Comparison of ENCODE assay signal across 13 cellular contexts in the genomic region with DNA sequence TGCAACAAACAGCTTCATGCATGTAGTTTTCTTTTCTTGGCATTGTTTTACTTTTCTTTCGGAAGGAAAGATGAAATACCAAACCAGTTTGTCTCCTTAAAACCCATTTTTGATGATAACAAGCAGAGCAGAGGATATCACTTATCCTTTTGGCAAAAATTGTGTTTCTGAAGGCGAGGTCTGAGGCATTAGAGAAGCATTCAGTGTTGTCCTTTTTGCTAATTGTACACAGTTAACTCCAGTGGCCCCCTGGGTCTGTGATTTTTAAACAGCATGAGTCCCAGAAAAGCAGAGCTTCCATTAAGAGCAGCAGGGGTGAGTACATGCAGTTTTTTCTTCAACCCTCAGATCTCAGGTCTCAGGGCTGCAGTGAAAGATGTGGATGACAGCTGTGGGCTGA. TPM values are rescaled to one million over a fixed set of nuclear protein-coding genes. Genes with fewer than 3 reads are reported as not detected.
A peak's percentile ranks its signal among the peaks of the same experiment; 100 is the strongest.
DNase-seq lines count a peak whose midpoint lies in the region; ATAC-seq and TF ChIP-seq lines count a peak whose summit lies in the region.
"Had no signal": no experiment of that assay in that cellular context is flagged by ENCODE, and none has a peak within 500 bp of the region (broad histone marks: within the 10 kb centered on the region; RNA-seq: fewer than 3 reads in every experiment).

No MANE protein-coding gene starts in this region.

- H3K4me1 ChIP-seq in adipocyte (ENCODE audit: control insufficient read depth, insufficient read depth, low read length) (peaks cover 76% of the 10 kb centered on the region), neural progenitor cell (peaks cover 14% of the 10 kb centered on the region), upper lobe of right lung (peaks cover 9% of the 10 kb centered on the region)

- H3K9me3 Mint-ChIP-seq in neural progenitor cell, result no peaks in the 10 kb centered on the region
- H3K9me3 Mint-ChIP-seq: immature natural killer cell had no signal

- no peak overlapping the region for H3K27ac ChIP-seq in neural progenitor cell
- no peak overlapping the region for H3K27ac ChIP-seq in upper lobe of right lung
- H3K27ac ChIP-seq: 22Rv1, body of pancreas had no signal

- no peaks in the 10 kb centered on the region for H3F3A ChIP-seq in neural progenitor cell (ENCODE audit: low read depth)

- no peak overlapping the region for H3K4me3 Mint-ChIP-seq in neural progenitor cell

- peak; percentile 20 to 62 for DNase-seq in NCI-H2081 (lab: John Stamatoyannopoulos, UW)
- DNase-seq in NCI-H2081 treated with DMSO at 0.1 percent for 48 hours (lab: John Stamatoyannopoulos, UW), result no peak
- DNase-seq in NCI-H1417 treated with DMSO at 0.1 percent for 48 hours (lab: John Stamatoyannopoulos, UW), result peak; percentile 53
- DNase-seq in adipocyte (ENCODE audit: low read depth), result peak; percentile 57
- peak; percentile 41 for DNase-seq in neural progenitor cell (ENCODE audit: low spot score)
- DNase-seq in medulla oblongata (ENCODE audit: extremely low spot score), result no peak
- no peak for DNase-seq in putamen (ENCODE audit: low spot score)
- no peak for DNase-seq in upper lobe of right lung
- DNase-seq: immature natural killer cell; stimulated activated CD4-positive, alpha-beta T cell treated with anti-CD3 and anti-CD28 coated beads, Interleukin-12 subunit alpha, Interleukin-12 subunit beta, amount 100 ng/mL, for 4 hours; stimulated activated CD8-positive, alpha-beta memory T cell treated with anti-CD3 and anti-CD28 coated beads, Interleukin-4, amount 100 ng/mL, for 48 hours had no signal

- H3K36me3 ChIP-seq in adipocyte (ENCODE audit: control insufficient read depth, insufficient read depth, low read length, severe bottlenecking) (no peaks in the 10 kb centered on the region), neural progenitor cell (no peaks in the 10 kb centered on the region), upper lobe of right lung (no peaks in the 10 kb centered on the region)

- peaks cover 13% of the 10 kb centered on the region for H3K79me2 ChIP-seq in neural progenitor cell (ENCODE audit: low read depth)

- no peaks in the 10 kb centered on the region for H3K27me3 ChIP-seq in adipocyte (replicated peaks; ENCODE audit: control insufficient read depth, insufficient read depth, low read length)
- no peaks in the 10 kb centered on the region for H3K27me3 ChIP-seq in neural progenitor cell
- H3K27me3 ChIP-seq in upper lobe of right lung, result no peaks in the 10 kb centered on the region
- H3K27me3 ChIP-seq: body of pancreas had no signal

- no peak for TF ChIP-seq CTCF in neural progenitor cell (IDR thresholded peaks at IDR 0.05)
- no peak for TF ChIP-seq CTCF in upper lobe of right lung (IDR thresholded peaks at IDR 0.05)

- H4K20me1 ChIP-seq in neural progenitor cell (ENCODE audit: low read depth), result peaks cover 10% of the 10 kb centered on the region

- no peak for ATAC-seq in upper lobe of right lung
- ATAC-seq: body of pancreas had no signal

- H3K4me3 ChIP-seq in adipocyte (ENCODE audit: low read length) (peak overlapping the region; percentile 66), neural progenitor cell (no peak overlapping the region), upper lobe of right lung (no peak overlapping the region)
- H3K4me3 ChIP-seq: body of pancreas had no signal

- intact Hi-C loops in upper lobe of right lung (cut with DNase I), result no loop called here

- H3K27ac Mint-ChIP-seq in neural progenitor cell, result no peak overlapping the region

- H3K4me2 ChIP-seq in neural progenitor cell, result peak overlapping the region; percentile 39

- H2AFZ ChIP-seq in neural progenitor cell (replicated peaks), result no peak overlapping the region

- peaks cover 25% of the 10 kb centered on the region for H3K4me1 Mint-ChIP-seq in neural progenitor cell

- no peaks in the 10 kb centered on the region for H3K27me3 Mint-ChIP-seq in neural progenitor cell (ENCODE audit: insufficient read depth, low read depth)

- H3K9me3 ChIP-seq in adipocyte (ENCODE audit: control insufficient read depth, low read length) (no peaks in the 10 kb centered on the region), neural progenitor cell (ENCODE audit: low read depth) (no peaks in the 10 kb centered on the region), upper lobe of right lung (no peaks in the 10 kb centered on the region)
- H3K9me3 ChIP-seq: body of pancreas had no signal

- H3K36me3 Mint-ChIP-seq in neural progenitor cell, result peaks cover 2% of the 10 kb centered on the region

- H3K9ac ChIP-seq in adipocyte (ENCODE audit: low read length) (peak overlapping the region; percentile 71), neural progenitor cell (no peak overlapping the region)

RNA-seq across cellular contexts. Expression of gene TTC39C, which starts 41.3 kb away (rescaled TPM):
- total RNA-seq in neural progenitor cell (ENCODE audit: low replicate concordance) (26.1 and 27.6 TPM in 2 replicates), upper lobe of right lung (14.8 TPM)

Comparison
In these comparisons a context has a peak if more than half of its experiments do, and no peak if none do; other contexts are left out.
1. DNase-seq: peak in NCI-H2081 (2 of 2), NCI-H1417 treated with DMSO at 0.1 percent for 48 hours (single experiment), adipocyte (single experiment) and neural progenitor cell (single experiment); none in NCI-H2081 treated with DMSO at 0.1 percent for 48 hours (single experiment), medulla oblongata (single experiment), putamen (single experiment) and upper lobe of right lung (single experiment).